In genomic region chr5:159901308-159901707, GRCh38 we compare ENCODE assay signal across 28 cellular contexts. TPM values are rescaled to one million over a fixed set of nuclear protein-coding genes. Genes with fewer than 3 reads are reported as not detected.
"Had no signal": no experiment of that assay in that cellular context is flagged by ENCODE, and none has a peak within 500 bp of the region (broad histone marks: within the 10 kb centered on the region; RNA-seq: fewer than 3 reads in every experiment).

No MANE protein-coding gene starts in this region.

- H3K27me3 ChIP-seq: dorsolateral prefrontal cortex, gastrocnemius medialis had no signal

- H3K27ac ChIP-seq: coronary artery, dorsolateral prefrontal cortex, epithelial cell of prostate, esophagus squamous epithelium, gastrocnemius medialis, heart right ventricle, left lung, lower lobe of right lung had no signal

- H3K4me1 ChIP-seq: gastrocnemius medialis, left lung had no signal

- H3K9me3 ChIP-seq: esophagus squamous epithelium, gastrocnemius medialis, heart right ventricle, left lung, lower lobe of right lung, mucosa of descending colon had no signal

- FAIRE-seq: colon, endometrium, islet of Langerhans, keratinocyte had no signal

- H3K36me3 ChIP-seq: esophagus squamous epithelium, gastrocnemius medialis, heart right ventricle, left lung, lower lobe of right lung had no signal

- DNase-seq: dermis blood vessel endothelial cell; dorsolateral prefrontal cortex; effector CD8-positive, alpha-beta T cell; effector memory CD8-positive, alpha-beta T cell; endodermal cell; erythroblast; esophagus squamous epithelium; foreskin fibroblast; foreskin melanocyte; gastrocnemius medialis; glutamatergic neuron; head of caudate nucleus; heart right ventricle; hippocampal formation; left cardiac atrium; left lung; left ventricle myocardium superior; lower lobe of right lung; mesenchymal stem cell; mucosa of descending colon; naive B cell had no signal

- H3K4me3 ChIP-seq: coronary artery, dorsolateral prefrontal cortex, esophagus squamous epithelium, gastrocnemius medialis, heart right ventricle, left lung, lower lobe of right lung, mucosa of descending colon had no signal

- ATAC-seq: effector memory CD8-positive, alpha-beta T cell; esophagus mucosa; gastrocnemius medialis; heart right ventricle; left cardiac atrium; left lung; left ventricle myocardium superior; lower lobe of right lung; mucosa of descending colon had no signal

RNA-seq across cellular contexts. Expression of gene ADRA1B, which starts 15.0 kb away (rescaled TPM):
- total RNA-seq: esophagus mucosa had no signal
